ENCODE assay signal across 9 cellular contexts in genomic region chr1:203765029-203765837, GRCh38. TPM values are rescaled to one million over a fixed set of nuclear protein-coding genes. Genes with fewer than 3 reads are reported as not detected.
DNase-seq lines count a peak whose midpoint lies in the region; ATAC-seq, FAIRE-seq and TF ChIP-seq lines count a peak whose summit lies in the region.
"Had no signal": no experiment of that assay in that cellular context is flagged by ENCODE, and none has a peak within 500 bp of the region (broad histone marks: within the 10 kb centered on the region; RNA-seq: fewer than 3 reads in every experiment).

A gene with protein sequence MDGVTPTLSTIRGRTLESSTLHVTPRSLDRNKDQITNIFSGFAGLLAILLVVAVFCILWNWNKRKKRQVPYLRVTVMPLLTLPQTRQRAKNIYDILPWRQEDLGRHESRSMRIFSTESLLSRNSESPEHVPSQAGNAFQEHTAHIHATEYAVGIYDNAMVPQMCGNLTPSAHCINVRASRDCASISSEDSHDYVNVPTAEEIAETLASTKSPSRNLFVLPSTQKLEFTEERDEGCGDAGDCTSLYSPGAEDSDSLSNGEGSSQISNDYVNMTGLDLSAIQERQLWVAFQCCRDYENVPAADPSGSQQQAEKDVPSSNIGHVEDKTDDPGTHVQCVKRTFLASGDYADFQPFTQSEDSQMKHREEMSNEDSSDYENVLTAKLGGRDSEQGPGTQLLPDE (plus strand): TSS chr1:203765183. CDS start chr1:203765566, 383 bp downstream.

- H3K36me3 ChIP-seq in GM12878 (ENCODE audit: control insufficient read depth in 2 of 2, insufficient read depth in 2 of 2, low read length in 1 of 2): 0 out of 4 replicates have a peak, but pooled peaks cover 0 to 2% of the 10 kb centered on the region in 2 experiments

- intact Hi-C loops in CD4-positive, alpha-beta T cell (cut with DNase I, micrococcal nuclease): loop anchor here (1.0 to 10.0 kb wide), 6 partner anchors 30 to 630 kb away; partner anchors contain the start of genes ATP2B4 (in 2 of the 2), ZBED6 (in 1 of the 2) and ZC3H11A (in 1 of the 2)
- intact Hi-C loops in GM12878 (cut with micrococcal nuclease; ENCODE audit: unreplicated experiment): no loop called here

- H3K9me3 ChIP-seq in CD4-positive, alpha-beta T cell (ENCODE audit: control insufficient read depth, low read length): no peaks in the 10 kb centered on the region
- H3K9me3 ChIP-seq in T-helper 17 cell (ENCODE audit: control insufficient read depth, low read length, poor library complexity, severe bottlenecking) (no peaks in the 10 kb centered on the region), GM12878 (replicated peaks; ENCODE audit: control insufficient read depth, insufficient read depth, low read length) (no peaks in the 10 kb centered on the region)

- peak within 1 kb of the TSS; percentile 87 for H3K9ac ChIP-seq in GM12878 (ENCODE audit: control insufficient read depth, insufficient read depth, low read length)

- peak within 1 kb of the TSS; percentile 57 for H3K4me3 ChIP-seq in GM12878

- H3K27me3 ChIP-seq in CD4-positive, alpha-beta T cell (ENCODE audit: control insufficient read depth, insufficient read depth, low read length): no peaks in the 10 kb centered on the region
- no peaks in the 10 kb centered on the region for H3K27me3 ChIP-seq in GM12878 (replicated peaks in 1 of 2; ENCODE audit: control insufficient read depth in 2 of 2, insufficient read depth in 2 of 2, low read length in 1 of 2)

- TF ChIP-seq POLR2A in GM12878 (IDR thresholded peaks at IDR 0.05; ENCODE audit: low read depth, low read length): peak; percentile 96

- peaks cover 15% of the 10 kb centered on the region for H3K79me2 ChIP-seq in GM12878 (ENCODE audit: control insufficient read depth, insufficient read depth, low read length)

- in situ Hi-C loops in GM12878 (cut with MboI): no loop called here

- no peak for TF ChIP-seq CTCF in CD4-positive, alpha-beta T cell (IDR thresholded peaks at IDR 0.05)
- TF ChIP-seq CTCF in GM12878 (IDR thresholded peaks at IDR 0.05 in 2 of 3, conservative IDR thresholded peaks at IDR 0.05 in 1 of 3; ENCODE audit: control insufficient read depth in 2 of 3, extremely low read depth in 1 of 3, insufficient read depth in 1 of 3, low read depth in 3 of 3, low read length in 3 of 3): no peak

- H3K4me3 Mint-ChIP-seq in CD4-positive, alpha-beta T cell: peak within 1 kb of the TSS; percentile 98
- H3K4me3 Mint-ChIP-seq in T-helper 17 cell: peak within 1 kb of the TSS; percentile 99

- TF ChIP-seq EP300 in GM12878 (IDR thresholded peaks at IDR 0.05; ENCODE audit: borderline replicate concordance in 1 of 2, control insufficient read depth in 1 of 2, low read depth in 2 of 2, low read length in 2 of 2): peak; percentile 34 to 51; a peak in 1 of 4 replicates

- RAD21 ChIA-PET in GM12878 (lab: Charles Lee; ENCODE audit: unreplicated experiment): interaction anchor here (1.2 to 1.8 kb wide), 2 partner anchors 29 to 139 kb away, joined by 3 to 4 read pairs; partner anchors contain the start of gene ATP2B4

- no peaks in the 10 kb centered on the region for H3K27me3 Mint-ChIP-seq in CD4-positive, alpha-beta T cell
- no peaks in the 10 kb centered on the region for H3K27me3 Mint-ChIP-seq in T-helper 17 cell

- H3K9me3 Mint-ChIP-seq in CD4-positive, alpha-beta T cell: no peaks in the 10 kb centered on the region

- peaks cover 14% of the 10 kb centered on the region for H3K4me1 ChIP-seq in GM12878 (ENCODE audit: control insufficient read depth, insufficient read depth, low read length)

- no peaks in the 10 kb centered on the region for H4K20me1 ChIP-seq in GM12878 (ENCODE audit: control insufficient read depth, insufficient read depth)

- SMC1A ChIA-PET in GM12878 (lab: Charles Lee; ENCODE audit: uncharacterized antibody, unreplicated experiment): interaction anchor here (1.0 to 1.9 kb wide), 10 partner anchors 10 to 139 kb away, joined by 3 to 7 read pairs (median 4); partner anchors contain the start of gene ATP2B4

- peak; percentile 44 to 75 (median 62) for DNase-seq in CD4-positive, alpha-beta T cell
- peak; percentile 13 to 58 (median 48) for DNase-seq in T-helper 17 cell
- peak; percentile 77 for DNase-seq in GM12878 (ENCODE audit: low read depth, low spot score)
- peak; percentile 66 for DNase-seq in stimulated activated CD8-positive, alpha-beta memory T cell treated with anti-CD3 and anti-CD28 coated beads, Interleukin-12 subunit alpha, Interleukin-12 subunit beta, amount 100 ng/mL, for 4 hours (ENCODE audit: low read depth)
- DNase-seq in DMS153 (lab: John Stamatoyannopoulos, UW): no peak
- no peak for DNase-seq in glomerular visceral epithelial cell (ENCODE audit: extremely low spot score)
- DNase-seq in midbrain (lab: John Stamatoyannopoulos, UW): no peak

- H3K4me1 Mint-ChIP-seq in CD4-positive, alpha-beta T cell (ENCODE audit: low read depth): peaks cover 66% of the 10 kb centered on the region
- peaks cover 45% of the 10 kb centered on the region for H3K4me1 Mint-ChIP-seq in T-helper 17 cell

- ATAC-seq in CD4-positive, alpha-beta T cell (ENCODE audit: poor library complexity): peak; percentile 90
- ATAC-seq in GM21825 (IDR thresholded peaks at IDR 0.05; ENCODE audit: unreplicated experiment) (peak; percentile 86), T-helper 17 cell (peak; percentile 92), GM12878 (peak; percentile 92)

- peak; percentile 95 for FAIRE-seq in GM12878 (lab: Jason Lieb, UNC)

- H3K27ac Mint-ChIP-seq in CD4-positive, alpha-beta T cell: peak within 1 kb of the TSS; percentile 97
- H3K27ac Mint-ChIP-seq in T-helper 17 cell: peak within 1 kb of the TSS; percentile 97

- CTCF ChIA-PET in CD4-positive, alpha-beta T cell (lab: Charles Lee): interaction anchor here (0.5 to 2.0 kb wide), 12 partner anchors 12 to 498 kb away, joined by 3 to 10 read pairs (median 4); no protein-coding TSS in a partner anchor
- CTCF ChIA-PET in GM12878 (lab: Yijun Ruan, JAX): interaction anchor here (1.0 to 1.7 kb wide), 4 partner anchors 13 to 139 kb away, joined by 3 to 5 read pairs (median 4); partner anchors contain the start of gene ATP2B4

- H3K36me3 Mint-ChIP-seq in CD4-positive, alpha-beta T cell (ENCODE audit: low read depth): peaks cover 39% of the 10 kb centered on the region
- peaks cover 2% of the 10 kb centered on the region for H3K36me3 Mint-ChIP-seq in T-helper 17 cell (ENCODE audit: low read depth)

- peak within 1 kb of the TSS; percentile 93 for H3K4me2 ChIP-seq in GM12878 (ENCODE audit: control insufficient read depth, insufficient read depth)

- H3K27ac ChIP-seq in CD4-positive, alpha-beta T cell (ENCODE audit: low read depth, low read length): peak within 1 kb of the TSS; percentile 74
- H3K27ac ChIP-seq in GM12878 (ENCODE audit: control insufficient read depth, insufficient read depth): peak within 1 kb of the TSS; percentile 96
- H3K27ac ChIP-seq: C4-2B had no signal

- WGBS in GM12878 (ENCODE audit: insufficient coverage, insufficient replicate concordance, low lambda C conversion rate, missing lambda C conversion rate): 2% methylated on average over 16 of the region's 16 CpGs

- peak within 1 kb of the TSS; percentile 76 for H2AFZ ChIP-seq in GM12878 (ENCODE audit: control insufficient read depth, low read depth, low read length)

- TF ChIP-seq RAD21 in GM12878 (IDR thresholded peaks at IDR 0.05; ENCODE audit: insufficient read depth, low read depth, low read length): no peak

- TSS peak; percentile 92 for BruUV-seq in GM12878 (replicated peaks; lab: Mats Ljungman, UMichigan)

- POLR2A ChIA-PET in CD4-positive, alpha-beta T cell (lab: Charles Lee): interaction anchor here (0.6 to 3.4 kb wide), 39 partner anchors 9 to 475 kb away, joined by 3 to 48 read pairs (median 4); partner anchors contain the start of genes ATP2B4 and ETNK2
- POLR2A ChIA-PET in GM12878 (lab: Charles Lee): interaction anchor here (0.5 to 1.7 kb wide), 4 partner anchors 10 to 93 kb away, joined by 3 to 5 read pairs (median 4); no protein-coding TSS in a partner anchor

TF ChIP-seq in GM12878, 131 proteins besides CTCF, POLR2A, EP300 and RAD21 (continues in another document):
- peak; percentile 64; the same call in 1 of the 2 replicates for TF ChIP-seq TCF3 (IDR thresholded peaks at IDR 0.05; ENCODE audit: borderline replicate concordance, insufficient read depth, low read depth, low read length)
- TF ChIP-seq BHLHE40 (IDR thresholded peaks at IDR 0.05; ENCODE audit: borderline replicate concordance in 1 of 2, low read depth in 2 of 2, low read length in 1 of 2): peak; percentile 58 to 60; a peak in 2 of 4 replicates

RNA-seq across cellular contexts. Expression of the gene that starts here (rescaled TPM):
- total RNA-seq in CD4-positive, alpha-beta T cell: 10 to 100 TPM; 16.6 to 18.3 TPM
- total RNA-seq in T-helper 17 cell: 10 to 100 TPM; 21.7 to 23.9 TPM
- 1.4 and 1.8 TPM in 2 replicates for total RNA-seq in GM12878 (2013; cell fraction: nucleolus; rRNA removed)
- 10.9 and 11.1 TPM in 2 replicates for total RNA-seq in GM12878 (2014; rRNA removed)
- 13.5 and 14.5 TPM in 2 replicates for total RNA-seq in GM12878 (2014; rRNA removed; fragmentation: Illumina TruSeq; extraction: Trizol)
- total RNA-seq in GM12878 (2021): 9.7 and 11.6 TPM in 2 replicates
- 5.3 TPM for polyA plus RNA-seq in GM12878 (2011; ENCODE audit: low read depth)
- polyA plus RNA-seq in GM12878 (2011; rRNA removed): 2.0 and 2.1 TPM in 2 replicates
- polyA plus RNA-seq in GM12878 (2011; cell fraction: cytosol; rRNA removed): 2.0 and 2.1 TPM in 2 replicates
- 0.51 and 0.79 TPM in 2 replicates for polyA plus RNA-seq in GM12878 (2011; cell fraction: nucleus; rRNA removed)
- 6.2 and 8.2 TPM in 2 replicates for polyA plus RNA-seq in GM12878 (2012)
- polyA plus RNA-seq in GM12878 (2014; fragmentation: Illumina TruSeq; extraction: Trizol): 14.6 and 15.0 TPM in 2 replicates
- 1 to 10 TPM; 5.2 to 6.9 TPM for polyA plus RNA-seq in GM12878 (2014; fragmentation: Nextera tagmentation; extraction: Ambion mirVana)
- polyA plus RNA-seq in GM12878 (2014; rRNA removed): 9.9 and 10.9 TPM in 2 replicates
- 1 to 10 TPM; 6.6 to 8.0 TPM for polyA plus RNA-seq in GM12878 (2016; fragmentation: Nextera tagmentation; extraction: Ambion mirVana)
- polyA minus RNA-seq in GM12878 (2011; rRNA and poly(A)+ RNA removed): 4.0 and 4.1 TPM in 2 replicates
- 1.8 and 3.7 TPM in 2 replicates for polyA minus RNA-seq in GM12878 (2011; cell fraction: cytosol; rRNA and poly(A)+ RNA removed)
- 1.3 and 1.8 TPM in 2 replicates for polyA minus RNA-seq in GM12878 (2011; cell fraction: nucleus; rRNA and poly(A)+ RNA removed)

Comparison
In these comparisons a context has a peak if more than half of its experiments do, and no peak if none do; other contexts are left out.
1. DNase-seq: peak in CD4-positive, alpha-beta T cell (10 of 10), T-helper 17 cell (3 of 3), GM12878 (single experiment) and stimulated activated CD8-positive, alpha-beta memory T cell treated with anti-CD3 and anti-CD28 coated beads, Interleukin-12 subunit alpha, Interleukin-12 subunit beta, amount 100 ng/mL, for 4 hours (single experiment); none in DMS153 (single experiment), glomerular visceral epithelial cell (single experiment) and midbrain (single experiment).
2. Peak in every context shown above with its lines, with median percentiles within 50 percentile points of each other: ATAC-seq.